In genomic region chr16:78551487-78552085, GRCh38 we compare ENCODE assay signal across 16 cellular contexts.
DNase-seq lines count a peak whose midpoint lies in the region; ATAC-seq, FAIRE-seq and TF ChIP-seq lines count a peak whose summit lies in the region.
"Had no signal": no experiment of that assay in that cellular context is flagged by ENCODE, and none has a peak within 500 bp of the region (broad histone marks: within the 10 kb centered on the region; RNA-seq: fewer than 3 reads in every experiment).

No MANE protein-coding gene starts in this region.

- DNase-seq in ELF-1 (ENCODE audit: low read depth, low spot score) (peak; percentile 49), NCI-H187 (lab: John Stamatoyannopoulos, UW) (peak; percentile 50 to 85), NCI-H774 (lab: John Stamatoyannopoulos, UW) (peak; percentile 79), left lung (peak in 1 of 2 donors; percentile 42), right atrium auricular region (ENCODE audit: low spot score) (no peak), kidney (no peak), DMS 273 (lab: John Stamatoyannopoulos, UW; ENCODE audit: unreplicated experiment) (no peak)
- DNase-seq in activated T-cell treated with anti-CD3 and anti-CD28 coated beads, Interleukin-2, amount 50 U/mL, for 24 hours = no peak
- DNase-seq: KG1, left cardiac atrium, Right ventricle myocardium superior, sigmoid colon had no signal

- H3K4me1 ChIP-seq in left lung = peaks cover 0 to 7% of the 10 kb centered on the region in 2 donors
- no peaks in the 10 kb centered on the region for H3K4me1 ChIP-seq in right atrium auricular region
- no peaks in the 10 kb centered on the region for H3K4me1 ChIP-seq in kidney (ENCODE audit: control insufficient read depth in 1 of 2, insufficient read depth in 1 of 2, low read depth in 1 of 2, low read length in 2 of 2)
- H3K4me1 ChIP-seq: sigmoid colon had no signal

- no peaks in the 10 kb centered on the region for H3K9me3 ChIP-seq in left lung
- no peaks in the 10 kb centered on the region for H3K9me3 ChIP-seq in right atrium auricular region
- no peaks in the 10 kb centered on the region for H3K9me3 ChIP-seq in kidney (ENCODE audit: control insufficient read depth in 1 of 2, low read length in 2 of 2)
- H3K9me3 ChIP-seq: sigmoid colon had no signal

- no peaks in the 10 kb centered on the region for H3K9me3 Mint-ChIP-seq in activated T-cell treated with anti-CD3 and anti-CD28 coated beads, Interleukin-2, amount 50 U/mL, for 24 hours
- H3K9me3 Mint-ChIP-seq: activated naive CD4-positive, alpha-beta T cell treated with anti-CD3 and anti-CD28 coated beads, Interleukin-2, amount 50 U/mL, for 24 hours; stimulated activated naive CD8-positive, alpha-beta T cell treated with anti-CD3 and anti-CD28 coated beads, Interleukin-15, Interleukin-2, amounts not matched to agents 100 ng/mL and 50 ng/mL, for 24 hours had no signal

- H3K4me3 ChIP-seq in left lung = no peak overlapping the region
- H3K4me3 ChIP-seq in right atrium auricular region = no peak overlapping the region
- H3K4me3 ChIP-seq in kidney (ENCODE audit: low read length in 2 of 2) = no peak overlapping the region
- H3K4me3 ChIP-seq: GM12878, sigmoid colon had no signal

- peak overlapping the region in 1 of 2 donors; percentile 23 for H3K27ac ChIP-seq in left lung
- H3K27ac ChIP-seq in right atrium auricular region = no peak overlapping the region
- no peak overlapping the region for H3K27ac ChIP-seq in kidney (ENCODE audit: low read depth in 2 of 2, low read length in 2 of 2)
- H3K27ac ChIP-seq: sigmoid colon had no signal

- no peak for TF ChIP-seq CTCF in left lung (IDR thresholded peaks at IDR 0.05)
- no peak for TF ChIP-seq CTCF in right atrium auricular region (IDR thresholded peaks at IDR 0.05)
- TF ChIP-seq CTCF in kidney (IDR thresholded peaks at IDR 0.05; ENCODE audit: borderline replicate concordance, extremely low read depth, insufficient read depth) = no peak

- H3K27ac Mint-ChIP-seq in activated T-cell treated with anti-CD3 and anti-CD28 coated beads, Interleukin-2, amount 50 U/mL, for 24 hours = no peak overlapping the region
- H3K27ac Mint-ChIP-seq: activated naive CD4-positive, alpha-beta T cell treated with anti-CD3 and anti-CD28 coated beads, Interleukin-2, amount 50 U/mL, for 24 hours; stimulated activated naive CD8-positive, alpha-beta T cell treated with anti-CD3 and anti-CD28 coated beads, Interleukin-15, Interleukin-2, amounts not matched to agents 100 ng/mL and 50 ng/mL, for 24 hours had no signal

- no peaks in the 10 kb centered on the region for H3K36me3 ChIP-seq in left lung
- no peaks in the 10 kb centered on the region for H3K36me3 ChIP-seq in right atrium auricular region
- H3K36me3 ChIP-seq in kidney (ENCODE audit: control insufficient read depth in 1 of 2, insufficient read depth in 2 of 2, low read length in 2 of 2) = no peaks in the 10 kb centered on the region
- H3K36me3 ChIP-seq: sigmoid colon had no signal

- H3K27me3 Mint-ChIP-seq in activated T-cell treated with anti-CD3 and anti-CD28 coated beads, Interleukin-2, amount 50 U/mL, for 24 hours = no peaks in the 10 kb centered on the region
- H3K27me3 Mint-ChIP-seq: activated naive CD4-positive, alpha-beta T cell treated with anti-CD3 and anti-CD28 coated beads, Interleukin-2, amount 50 U/mL, for 24 hours; stimulated activated naive CD8-positive, alpha-beta T cell treated with anti-CD3 and anti-CD28 coated beads, Interleukin-15, Interleukin-2, amounts not matched to agents 100 ng/mL and 50 ng/mL, for 24 hours had no signal

- intact Hi-C loops in left lung (cut with DNase I) = no loop called here
- intact Hi-C loops in kidney (cut with DNase I) = no loop called here

- H3K9ac ChIP-seq in kidney (ENCODE audit: low read length in 2 of 2) = no peak overlapping the region

- peaks cover 4% of the 10 kb centered on the region for H3K4me1 Mint-ChIP-seq in activated T-cell treated with anti-CD3 and anti-CD28 coated beads, Interleukin-2, amount 50 U/mL, for 24 hours (ENCODE audit: low read depth)

- FAIRE-seq in kidney (lab: Jason Lieb, UNC) = no peak
- FAIRE-seq: endothelial cell of umbilical vein, GM12878 had no signal

- H3K36me3 Mint-ChIP-seq in activated T-cell treated with anti-CD3 and anti-CD28 coated beads, Interleukin-2, amount 50 U/mL, for 24 hours (ENCODE audit: low read depth) = no peaks in the 10 kb centered on the region

- H3K27me3 ChIP-seq in left lung (no peaks in the 10 kb centered on the region), right atrium auricular region (no peaks in the 10 kb centered on the region)
- H3K27me3 ChIP-seq: sigmoid colon had no signal

- peak; percentile 92 for ATAC-seq in left lung
- ATAC-seq: GM12878, left cardiac atrium had no signal

- no peak overlapping the region for H3K4me3 Mint-ChIP-seq in activated T-cell treated with anti-CD3 and anti-CD28 coated beads, Interleukin-2, amount 50 U/mL, for 24 hours
- H3K4me3 Mint-ChIP-seq: activated naive CD4-positive, alpha-beta T cell treated with anti-CD3 and anti-CD28 coated beads, Interleukin-2, amount 50 U/mL, for 24 hours; stimulated activated naive CD8-positive, alpha-beta T cell treated with anti-CD3 and anti-CD28 coated beads, Interleukin-15, Interleukin-2, amounts not matched to agents 100 ng/mL and 50 ng/mL, for 24 hours had no signal

Comparison
In these comparisons a context has a peak if more than half of its experiments do, and no peak if none do; other contexts are left out.
1. DNase-seq: peak in ELF-1 (single experiment), NCI-H187 (2 of 2) and NCI-H774 (single experiment); none in right atrium auricular region (single experiment), kidney (single experiment), DMS 273 (single experiment) and activated T-cell treated with anti-CD3 and anti-CD28 coated beads, Interleukin-2, amount 50 U/mL, for 24 hours (single experiment).